8 cellular contexts compared by ENCODE assay signal in the genomic region with DNA sequence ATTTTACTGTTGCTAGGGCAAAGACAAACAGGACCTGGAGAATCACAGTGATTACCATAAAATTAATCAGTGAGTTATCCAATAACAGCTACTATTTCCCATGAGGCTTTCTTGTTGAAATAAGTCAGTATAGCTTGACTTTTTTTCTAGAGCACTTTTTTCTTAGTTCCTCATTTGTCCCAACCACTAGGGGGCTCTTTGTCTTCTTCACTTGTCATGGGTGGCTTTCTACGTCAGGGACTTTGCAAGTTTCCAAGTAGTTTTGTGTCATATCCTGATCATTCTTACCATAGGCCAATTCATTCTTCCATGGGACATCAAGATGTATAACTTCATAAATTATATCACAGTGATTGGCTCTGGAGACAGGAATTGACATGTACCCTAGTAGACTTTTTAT.
DNase-seq lines count a peak whose midpoint lies in the region; TF ChIP-seq lines count a peak whose summit lies in the region.
"Had no signal": no experiment of that assay in that cellular context is flagged by ENCODE, and none has a peak within 500 bp of the region (broad histone marks: within the 10 kb centered on the region; RNA-seq: fewer than 3 reads in every experiment).

No MANE protein-coding gene starts in this region.

- H3K9me3 ChIP-seq in tibial nerve (no peaks in the 10 kb centered on the region), prostate gland (no peaks in the 10 kb centered on the region), suprapubic skin (no peaks in the 10 kb centered on the region)

- H3K4me1 ChIP-seq in tibial nerve (peaks cover 0 to 5% (median 0%) of the 10 kb centered on the region in 4 donors), prostate gland (replicated peaks) (no peaks in the 10 kb centered on the region), suprapubic skin (no peaks in the 10 kb centered on the region)

- TF ChIP-seq CTCF in GM12874 (IDR thresholded peaks at IDR 0.05; ENCODE audit: insufficient read depth, low read depth, low read length) (peak; percentile 41; the same call in 1 of the 2 replicates), chondrocyte (IDR thresholded peaks at IDR 0.05) (peak; percentile 71), neural crest cell (conservative IDR thresholded peaks at IDR 0.05) (peak; percentile 63), tibial nerve (IDR thresholded peaks at IDR 0.05) (peak in 1 of 5 experiments; percentile 21), prostate gland (IDR thresholded peaks at IDR 0.05) (peak in 1 of 4 experiments; percentile 35), suprapubic skin (IDR thresholded peaks at IDR 0.05) (no peak)

- H3K27ac ChIP-seq in tibial nerve: no peak overlapping the region
- no peak overlapping the region for H3K27ac ChIP-seq in prostate gland
- H3K27ac ChIP-seq in suprapubic skin: no peak overlapping the region

- H3K36me3 Mint-ChIP-seq in chondrocyte (ENCODE audit: low read depth) (no peaks in the 10 kb centered on the region), neural crest cell (ENCODE audit: low read depth) (no peaks in the 10 kb centered on the region)

- H3K9me3 Mint-ChIP-seq in chondrocyte (ENCODE audit: low read depth) (no peaks in the 10 kb centered on the region), neural crest cell (peaks cover 5% of the 10 kb centered on the region)

- H3K27me3 ChIP-seq in tibial nerve: no peaks in the 10 kb centered on the region
- no peaks in the 10 kb centered on the region for H3K27me3 ChIP-seq in prostate gland (replicated peaks; ENCODE audit: insufficient read depth)
- H3K27me3 ChIP-seq in suprapubic skin: no peaks in the 10 kb centered on the region

- H3K4me1 Mint-ChIP-seq in chondrocyte (ENCODE audit: low read depth) (no peaks in the 10 kb centered on the region), neural crest cell (peaks cover 6% of the 10 kb centered on the region)

- TF ChIP-seq EP300 in tibial nerve (IDR thresholded peaks at IDR 0.05): no peak
- no peak for TF ChIP-seq EP300 in suprapubic skin (IDR thresholded peaks at IDR 0.05)

- DNase-seq in M059J (ENCODE audit: low read depth): peak; percentile 36
- DNase-seq in chondrocyte (ENCODE audit: low spot score): no peak
- DNase-seq in neural crest cell (ENCODE audit: low read depth, low spot score): no peak
- DNase-seq in tibial nerve (ENCODE audit: low spot score in 2 of 2): no peak
- DNase-seq in prostate gland (ENCODE audit: low spot score): no peak
- no peak for DNase-seq in suprapubic skin (ENCODE audit: low spot score in 2 of 2)
- DNase-seq: foreskin melanocyte had no signal

- H3K4me3 Mint-ChIP-seq in chondrocyte (ENCODE audit: unreplicated experiment) (no peak overlapping the region), neural crest cell (no peak overlapping the region)

- H3K27ac Mint-ChIP-seq in chondrocyte (ENCODE audit: unreplicated experiment): no peak overlapping the region
- H3K27ac Mint-ChIP-seq in neural crest cell (ENCODE audit: unreplicated experiment): no peak overlapping the region

- intact Hi-C loops in prostate gland (cut with DNase I): no loop called here

- 39 to 49% methylated on average over 1 of the region's 1 CpG for WGBS in tibial nerve, 2 donors
- 69% methylated on average over 1 of the region's 1 CpG for WGBS in prostate gland
- 28% methylated on average over 1 of the region's 1 CpG for WGBS in suprapubic skin

- H3K4me3 ChIP-seq in tibial nerve: no peak overlapping the region
- H3K4me3 ChIP-seq in prostate gland: no peak overlapping the region
- H3K4me3 ChIP-seq in suprapubic skin: no peak overlapping the region

- H3K36me3 ChIP-seq in tibial nerve: no peaks in the 10 kb centered on the region
- H3K36me3 ChIP-seq in prostate gland: no peaks in the 10 kb centered on the region
- H3K36me3 ChIP-seq in suprapubic skin: no peaks in the 10 kb centered on the region

- H3K27me3 Mint-ChIP-seq in chondrocyte (ENCODE audit: low read depth) (peaks cover 2% of the 10 kb centered on the region), neural crest cell (ENCODE audit: low read depth) (no peaks in the 10 kb centered on the region)

- TF ChIP-seq POLR2A in tibial nerve (IDR thresholded peaks at IDR 0.05) (no peak), prostate gland (IDR thresholded peaks at IDR 0.05) (no peak), suprapubic skin (IDR thresholded peaks at IDR 0.05) (no peak)

Comparison
In these comparisons a context has a peak if more than half of its experiments do, and no peak if none do; other contexts are left out.
1. CTCF ChIP-seq: peak in GM12874 (single experiment), chondrocyte (single experiment) and neural crest cell (single experiment); none in suprapubic skin (0 of 2).